ENCODE assay signal across 8 cellular contexts in genomic region chr9:75088646-75089368, GRCh38. TPM values are rescaled to one million over a fixed set of nuclear protein-coding genes. Genes with fewer than 3 reads are reported as not detected.
DNase-seq lines count a peak whose midpoint lies in the region; ATAC-seq and TF ChIP-seq lines count a peak whose summit lies in the region.

No MANE protein-coding gene starts in this region.

- H3K4me1 Mint-ChIP-seq in activated CD8-positive, alpha-beta T cell treated with anti-CD3 and anti-CD28 coated beads, Interleukin-2, amount 10 ng/mL, durations not matched to agents 7 days and 5 days (ENCODE audit: low read depth), result peaks cover 60% of the 10 kb centered on the region

- peaks cover 33% of the 10 kb centered on the region for H3K36me3 Mint-ChIP-seq in activated CD8-positive, alpha-beta T cell treated with anti-CD3 and anti-CD28 coated beads, Interleukin-2, amount 10 ng/mL, durations not matched to agents 7 days and 5 days (ENCODE audit: low read depth)

- DNase-seq in C1 segment of cervical spinal cord (lab: John Stamatoyannopoulos, UW) (peak in 9 of 14 donors; percentile 30 to 59 (median 47)), NCI-H345 treated with DMSO at 0.1 percent for 48 hours (lab: John Stamatoyannopoulos, UW; ENCODE audit: unreplicated experiment) (peak; percentile 58), upper lobe of right lung (peak; percentile 87)
- peak; percentile 35 for DNase-seq in activated CD8-positive, alpha-beta T cell treated with anti-CD3 and anti-CD28 coated beads, Interleukin-2, amount 10 ng/mL, durations not matched to agents 7 days and 5 days

- peak overlapping the region; percentile 89 for H3K27ac Mint-ChIP-seq in activated CD8-positive, alpha-beta T cell treated with anti-CD3 and anti-CD28 coated beads, Interleukin-2, amount 10 ng/mL, durations not matched to agents 7 days and 5 days

- H3K27ac ChIP-seq in mucosa of rectum (ENCODE audit: low read depth in 2 of 2, low read length in 2 of 2) (peak overlapping the region; percentile 98 to 99), upper lobe of right lung (peak overlapping the region; percentile 99)

- POLR2A ChIA-PET in activated CD8-positive, alpha-beta T cell treated with anti-CD3 and anti-CD28 coated beads, Interleukin-2, amount 10 ng/mL, durations not matched to agents 7 days and 5 days (lab: Charles Lee), result interaction anchor here (0.6 to 4.1 kb wide), 13 partner anchors 14 to 555 kb away, joined by 3 to 26 read pairs (median 4); partner anchors contain the start of genes C9orf40 and CARNMT1

- CTCF ChIA-PET in activated CD8-positive, alpha-beta T cell treated with anti-CD3 and anti-CD28 coated beads, Interleukin-2, amount 10 ng/mL, durations not matched to agents 7 days and 5 days (lab: Charles Lee), result interaction anchor here (0.8 to 3.3 kb wide), 13 partner anchors 11 to 315 kb away, joined by 3 to 27 read pairs (median 4); partner anchors contain the start of genes C9orf40 and CARNMT1

- intact Hi-C loops in upper lobe of right lung (cut with DNase I), result no loop called here

- H3K9me3 Mint-ChIP-seq in activated CD8-positive, alpha-beta T cell treated with anti-CD3 and anti-CD28 coated beads, Interleukin-2, amount 10 ng/mL, durations not matched to agents 7 days and 5 days (ENCODE audit: insufficient read depth), result no peaks in the 10 kb centered on the region

- H3K4me1 ChIP-seq in mucosa of rectum (ENCODE audit: control insufficient read depth in 2 of 2, insufficient read depth in 2 of 2, low read length in 2 of 2) (peaks cover 12 to 16% of the 10 kb centered on the region in 2 donors), upper lobe of right lung (peaks cover 61% of the 10 kb centered on the region)

- no peak for TF ChIP-seq CTCF in upper lobe of right lung (IDR thresholded peaks at IDR 0.05)

- H3K36me3 ChIP-seq in mucosa of rectum (ENCODE audit: control insufficient read depth in 2 of 2, insufficient read depth in 2 of 2, low read length in 2 of 2) (no peaks in the 10 kb centered on the region), upper lobe of right lung (no peaks in the 10 kb centered on the region)

- H3K27me3 Mint-ChIP-seq in activated CD8-positive, alpha-beta T cell treated with anti-CD3 and anti-CD28 coated beads, Interleukin-2, amount 10 ng/mL, durations not matched to agents 7 days and 5 days (ENCODE audit: low read depth), result no peaks in the 10 kb centered on the region

- peak; percentile 27 for ATAC-seq in GM18861 (IDR thresholded peaks at IDR 0.05; ENCODE audit: unreplicated experiment)
- ATAC-seq in HG03039 (IDR thresholded peaks at IDR 0.05; ENCODE audit: unreplicated experiment), result peak; percentile 28
- ATAC-seq in activated CD8-positive, alpha-beta T cell treated with anti-CD3 and anti-CD28 coated beads, Interleukin-2, amount 10 ng/mL, durations not matched to agents 7 days and 5 days, result peak; percentile 37
- peak; percentile 62 for ATAC-seq in esophagus mucosa
- ATAC-seq in upper lobe of right lung, result peak; percentile 46

- H3K4me3 ChIP-seq in mucosa of rectum (ENCODE audit: low read length in 2 of 2) (peak overlapping the region; percentile 86 to 96), upper lobe of right lung (peak overlapping the region; percentile 100)

- H3K9ac ChIP-seq in mucosa of rectum (ENCODE audit: low read depth in 1 of 2, low read length in 2 of 2), result peak overlapping the region; percentile 83 to 97

- no peaks in the 10 kb centered on the region for H3K27me3 ChIP-seq in mucosa of rectum (ENCODE audit: control insufficient read depth in 2 of 2, insufficient read depth in 2 of 2, low read length in 2 of 2)
- no peaks in the 10 kb centered on the region for H3K27me3 ChIP-seq in upper lobe of right lung

- H3K9me3 ChIP-seq in mucosa of rectum (ENCODE audit: control insufficient read depth in 2 of 2, low read length in 2 of 2), result no peaks in the 10 kb centered on the region
- H3K9me3 ChIP-seq in upper lobe of right lung, result no peaks in the 10 kb centered on the region

- H3K4me3 Mint-ChIP-seq in activated CD8-positive, alpha-beta T cell treated with anti-CD3 and anti-CD28 coated beads, Interleukin-2, amount 10 ng/mL, durations not matched to agents 7 days and 5 days, result peak overlapping the region; percentile 95

RNA-seq across cellular contexts. Expression of gene OSTF1, which starts 0.5 kb away (rescaled TPM):
- total RNA-seq in activated CD8-positive, alpha-beta T cell treated with anti-CD3 and anti-CD28 coated beads, Interleukin-2, amount 10 ng/mL, durations not matched to agents 7 days and 5 days, result 100 to 1,000 TPM; 126 to 132 TPM
- total RNA-seq in esophagus mucosa (114 TPM), upper lobe of right lung (77.8 TPM)

RNA-seq across cellular contexts. Expression of gene NMRK1, which starts 0.9 kb away (rescaled TPM):
- total RNA-seq in activated CD8-positive, alpha-beta T cell treated with anti-CD3 and anti-CD28 coated beads, Interleukin-2, amount 10 ng/mL, durations not matched to agents 7 days and 5 days, result 10 to 100 TPM; 26.9 to 28.2 TPM
- total RNA-seq in esophagus mucosa, result 42.4 TPM
- total RNA-seq in upper lobe of right lung, result 40.4 TPM

Comparison
In these comparisons a context has a peak if more than half of its experiments do, and no peak if none do; other contexts are left out.
1. Peak in every context shown above with its lines: DNase-seq, ATAC-seq, H3K4me3 ChIP-seq and H3K27ac ChIP-seq.
2. DNase-seq: peak in every context shown above with its lines; median percentile 87 in upper lobe of right lung; 58 in NCI-H345 treated with DMSO at 0.1 percent for 48 hours; 47 in C1 segment of cervical spinal cord; 35 in activated CD8-positive, alpha-beta T cell treated with anti-CD3 and anti-CD28 coated beads, Interleukin-2, amount 10 ng/mL, durations not matched to agents 7 days and 5 days.